Comparison of ENCODE assay signal across 1 cellular context in the genomic region with DNA sequence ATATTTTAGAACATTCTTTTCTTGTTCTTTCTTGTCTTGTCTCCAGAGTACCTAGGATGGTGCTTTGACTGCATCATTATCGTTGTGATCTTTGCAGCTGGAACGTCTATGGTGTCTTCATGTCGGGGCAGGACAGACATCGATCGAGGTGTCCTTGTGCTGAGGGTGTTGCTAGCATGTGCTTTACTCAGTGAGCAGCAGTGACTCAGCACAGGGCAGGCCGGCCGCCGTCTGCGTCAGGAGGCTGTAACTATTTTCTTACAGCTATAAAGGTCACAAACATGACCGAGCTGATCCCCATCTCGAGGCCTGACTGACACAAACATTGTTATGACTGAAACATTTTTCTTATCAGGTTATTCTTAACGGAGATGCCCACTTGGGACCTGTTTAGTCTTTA.
TF ChIP-seq lines count a peak whose summit lies in the region.

No MANE protein-coding gene starts in this region.

TF ChIP-seq in HepG2, 621 proteins besides CTCF, POLR2A, EP300 and RAD21 (continued from another document and continues in another):
- TF ChIP-seq ZNF503 (CRISPR knock-in tag; IDR thresholded peaks at IDR 0.05) (no peak), ZNF557 (CRISPR knock-in tag; IDR thresholded peaks at IDR 0.05) (no peak), NFKB2 (CRISPR knock-in tag; IDR thresholded peaks at IDR 0.05; ENCODE audit: borderline replicate concordance) (peak; percentile 30; the same call in 1 of the 2 replicates), ZBTB7A (CRISPR knock-in tag; IDR thresholded peaks at IDR 0.05) (peak; percentile 85; the same call in 1 of the 2 replicates), ZFP41 (CRISPR knock-in tag; IDR thresholded peaks at IDR 0.05; ENCODE audit: borderline replicate concordance) (no peak), ZSCAN31 (CRISPR knock-in tag; IDR thresholded peaks at IDR 0.05; ENCODE audit: low read depth) (no peak), THYN1 (CRISPR knock-in tag; IDR thresholded peaks at IDR 0.05; ENCODE audit: borderline replicate concordance, low read depth) (no peak), ZNF644 (CRISPR knock-in tag; IDR thresholded peaks at IDR 0.05; ENCODE audit: low read depth) (no peak), KLF13 (CRISPR knock-in tag; IDR thresholded peaks at IDR 0.05) (no peak), TP53 (CRISPR knock-in tag; conservative IDR thresholded peaks at IDR 0.05) (no peak), ADNP (CRISPR knock-in tag; IDR thresholded peaks at IDR 0.05) (no peak), HIVEP1 (CRISPR knock-in tag; IDR thresholded peaks at IDR 0.05) (0 out of 2 replicates have a peak, but pooled peaks have one; percentile 52), ZNF333 (CRISPR knock-in tag; IDR thresholded peaks at IDR 0.05; ENCODE audit: borderline replicate concordance) (no peak), NAIF1 (CRISPR knock-in tag; IDR thresholded peaks at IDR 0.05; ENCODE audit: borderline replicate concordance) (no peak), ZNF580 (CRISPR knock-in tag; IDR thresholded peaks at IDR 0.05; ENCODE audit: borderline replicate concordance, low read depth) (no peak), ZNF24 (IDR thresholded peaks at IDR 0.05) (0 out of 2 replicates have a peak, but pooled peaks have one; percentile 31), HNF4G (IDR thresholded peaks at IDR 0.05; ENCODE audit: borderline replicate concordance, low read depth, low read length) (no peak), HNF4G (CRISPR knock-in tag; IDR thresholded peaks at IDR 0.05; ENCODE audit: borderline replicate concordance, low read depth) (no peak), GFI1 (CRISPR knock-in tag; IDR thresholded peaks at IDR 0.05; ENCODE audit: borderline replicate concordance) (no peak), CHD4 (IDR thresholded peaks at IDR 0.05; ENCODE audit: borderline replicate concordance, low read length) (no peak), ZBTB33 (CRISPR knock-in tag; IDR thresholded peaks at IDR 0.05) (no peak), YEATS2 (CRISPR knock-in tag; IDR thresholded peaks at IDR 0.05; ENCODE audit: borderline replicate concordance) (no peak; the same call in 1 of the 2 replicates), MEF2D (CRISPR knock-in tag; IDR thresholded peaks at IDR 0.05) (peak; percentile 78; the same call in 1 of the 2 replicates), ZNF256 (CRISPR knock-in tag; conservative IDR thresholded peaks at IDR 0.05) (no peak), YEATS4 (CRISPR knock-in tag; IDR thresholded peaks at IDR 0.05; ENCODE audit: borderline replicate concordance) (no peak), ZNF619 (CRISPR knock-in tag; IDR thresholded peaks at IDR 0.05) (no peak), HMG20B (CRISPR knock-in tag; conservative IDR thresholded peaks at IDR 0.05) (no peak), ZNF772 (CRISPR knock-in tag; IDR thresholded peaks at IDR 0.05) (no peak), SMYD3 (CRISPR knock-in tag; IDR thresholded peaks at IDR 0.05) (no peak), ZNF367 (CRISPR knock-in tag; IDR thresholded peaks at IDR 0.05; ENCODE audit: borderline replicate concordance) (no peak), MAFF (IDR thresholded peaks at IDR 0.05; ENCODE audit: low read depth, low read length) (no peak)
- TF ChIP-seq, protein P1, sequence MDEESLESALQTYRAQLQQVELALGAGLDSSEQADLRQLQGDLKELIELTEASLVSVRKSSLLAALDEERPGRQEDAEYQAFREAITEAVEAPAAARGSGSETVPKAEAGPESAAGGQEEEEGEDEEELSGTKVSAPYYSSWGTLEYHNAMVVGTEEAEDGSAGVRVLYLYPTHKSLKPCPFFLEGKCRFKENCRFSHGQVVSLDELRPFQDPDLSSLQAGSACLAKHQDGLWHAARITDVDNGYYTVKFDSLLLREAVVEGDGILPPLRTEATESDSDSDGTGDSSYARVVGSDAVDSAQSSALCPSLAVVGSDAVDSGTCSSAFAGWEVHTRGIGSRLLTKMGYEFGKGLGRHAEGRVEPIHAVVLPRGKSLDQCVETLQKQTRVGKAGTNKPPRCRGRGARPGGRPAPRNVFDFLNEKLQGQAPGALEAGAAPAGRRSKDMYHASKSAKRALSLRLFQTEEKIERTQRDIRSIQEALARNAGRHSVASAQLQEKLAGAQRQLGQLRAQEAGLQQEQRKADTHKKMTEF (CRISPR knock-in tag; IDR thresholded peaks at IDR 0.05), result no peak
- TF ChIP-seq, protein P2, sequence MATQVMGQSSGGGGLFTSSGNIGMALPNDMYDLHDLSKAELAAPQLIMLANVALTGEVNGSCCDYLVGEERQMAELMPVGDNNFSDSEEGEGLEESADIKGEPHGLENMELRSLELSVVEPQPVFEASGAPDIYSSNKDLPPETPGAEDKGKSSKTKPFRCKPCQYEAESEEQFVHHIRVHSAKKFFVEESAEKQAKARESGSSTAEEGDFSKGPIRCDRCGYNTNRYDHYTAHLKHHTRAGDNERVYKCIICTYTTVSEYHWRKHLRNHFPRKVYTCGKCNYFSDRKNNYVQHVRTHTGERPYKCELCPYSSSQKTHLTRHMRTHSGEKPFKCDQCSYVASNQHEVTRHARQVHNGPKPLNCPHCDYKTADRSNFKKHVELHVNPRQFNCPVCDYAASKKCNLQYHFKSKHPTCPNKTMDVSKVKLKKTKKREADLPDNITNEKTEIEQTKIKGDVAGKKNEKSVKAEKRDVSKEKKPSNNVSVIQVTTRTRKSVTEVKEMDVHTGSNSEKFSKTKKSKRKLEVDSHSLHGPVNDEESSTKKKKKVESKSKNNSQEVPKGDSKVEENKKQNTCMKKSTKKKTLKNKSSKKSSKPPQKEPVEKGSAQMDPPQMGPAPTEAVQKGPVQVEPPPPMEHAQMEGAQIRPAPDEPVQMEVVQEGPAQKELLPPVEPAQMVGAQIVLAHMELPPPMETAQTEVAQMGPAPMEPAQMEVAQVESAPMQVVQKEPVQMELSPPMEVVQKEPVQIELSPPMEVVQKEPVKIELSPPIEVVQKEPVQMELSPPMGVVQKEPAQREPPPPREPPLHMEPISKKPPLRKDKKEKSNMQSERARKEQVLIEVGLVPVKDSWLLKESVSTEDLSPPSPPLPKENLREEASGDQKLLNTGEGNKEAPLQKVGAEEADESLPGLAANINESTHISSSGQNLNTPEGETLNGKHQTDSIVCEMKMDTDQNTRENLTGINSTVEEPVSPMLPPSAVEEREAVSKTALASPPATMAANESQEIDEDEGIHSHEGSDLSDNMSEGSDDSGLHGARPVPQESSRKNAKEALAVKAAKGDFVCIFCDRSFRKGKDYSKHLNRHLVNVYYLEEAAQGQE (IDR thresholded peaks at IDR 0.05; ENCODE audit: borderline replicate concordance in 1 of 2, low read depth in 1 of 2, low read length in 2 of 2), result no peak
- TF ChIP-seq, protein P3, sequence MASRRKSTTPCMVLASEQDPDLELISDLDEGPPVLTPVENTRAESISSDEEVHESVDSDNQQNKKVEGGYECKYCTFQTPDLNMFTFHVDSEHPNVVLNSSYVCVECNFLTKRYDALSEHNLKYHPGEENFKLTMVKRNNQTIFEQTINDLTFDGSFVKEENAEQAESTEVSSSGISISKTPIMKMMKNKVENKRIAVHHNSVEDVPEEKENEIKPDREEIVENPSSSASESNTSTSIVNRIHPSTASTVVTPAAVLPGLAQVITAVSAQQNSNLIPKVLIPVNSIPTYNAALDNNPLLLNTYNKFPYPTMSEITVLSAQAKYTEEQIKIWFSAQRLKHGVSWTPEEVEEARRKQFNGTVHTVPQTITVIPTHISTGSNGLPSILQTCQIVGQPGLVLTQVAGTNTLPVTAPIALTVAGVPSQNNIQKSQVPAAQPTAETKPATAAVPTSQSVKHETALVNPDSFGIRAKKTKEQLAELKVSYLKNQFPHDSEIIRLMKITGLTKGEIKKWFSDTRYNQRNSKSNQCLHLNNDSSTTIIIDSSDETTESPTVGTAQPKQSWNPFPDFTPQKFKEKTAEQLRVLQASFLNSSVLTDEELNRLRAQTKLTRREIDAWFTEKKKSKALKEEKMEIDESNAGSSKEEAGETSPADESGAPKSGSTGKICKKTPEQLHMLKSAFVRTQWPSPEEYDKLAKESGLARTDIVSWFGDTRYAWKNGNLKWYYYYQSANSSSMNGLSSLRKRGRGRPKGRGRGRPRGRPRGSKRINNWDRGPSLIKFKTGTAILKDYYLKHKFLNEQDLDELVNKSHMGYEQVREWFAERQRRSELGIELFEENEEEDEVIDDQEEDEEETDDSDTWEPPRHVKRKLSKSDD (CRISPR knock-in tag; IDR thresholded peaks at IDR 0.05; ENCODE audit: low read depth), result no peak
- TF ChIP-seq, protein P4, sequence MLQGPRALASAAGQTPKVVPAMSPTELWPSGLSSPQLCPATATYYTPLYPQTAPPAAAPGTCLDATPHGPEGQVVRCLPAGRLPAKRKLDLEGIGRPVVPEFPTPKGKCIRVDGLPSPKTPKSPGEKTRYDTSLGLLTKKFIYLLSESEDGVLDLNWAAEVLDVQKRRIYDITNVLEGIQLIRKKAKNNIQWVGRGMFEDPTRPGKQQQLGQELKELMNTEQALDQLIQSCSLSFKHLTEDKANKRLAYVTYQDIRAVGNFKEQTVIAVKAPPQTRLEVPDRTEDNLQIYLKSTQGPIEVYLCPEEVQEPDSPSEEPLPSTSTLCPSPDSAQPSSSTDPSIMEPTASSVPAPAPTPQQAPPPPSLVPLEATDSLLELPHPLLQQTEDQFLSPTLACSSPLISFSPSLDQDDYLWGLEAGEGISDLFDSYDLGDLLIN (CRISPR knock-in tag; IDR thresholded peaks at IDR 0.05; ENCODE audit: borderline replicate concordance), result no peak
- TF ChIP-seq, protein P5, sequence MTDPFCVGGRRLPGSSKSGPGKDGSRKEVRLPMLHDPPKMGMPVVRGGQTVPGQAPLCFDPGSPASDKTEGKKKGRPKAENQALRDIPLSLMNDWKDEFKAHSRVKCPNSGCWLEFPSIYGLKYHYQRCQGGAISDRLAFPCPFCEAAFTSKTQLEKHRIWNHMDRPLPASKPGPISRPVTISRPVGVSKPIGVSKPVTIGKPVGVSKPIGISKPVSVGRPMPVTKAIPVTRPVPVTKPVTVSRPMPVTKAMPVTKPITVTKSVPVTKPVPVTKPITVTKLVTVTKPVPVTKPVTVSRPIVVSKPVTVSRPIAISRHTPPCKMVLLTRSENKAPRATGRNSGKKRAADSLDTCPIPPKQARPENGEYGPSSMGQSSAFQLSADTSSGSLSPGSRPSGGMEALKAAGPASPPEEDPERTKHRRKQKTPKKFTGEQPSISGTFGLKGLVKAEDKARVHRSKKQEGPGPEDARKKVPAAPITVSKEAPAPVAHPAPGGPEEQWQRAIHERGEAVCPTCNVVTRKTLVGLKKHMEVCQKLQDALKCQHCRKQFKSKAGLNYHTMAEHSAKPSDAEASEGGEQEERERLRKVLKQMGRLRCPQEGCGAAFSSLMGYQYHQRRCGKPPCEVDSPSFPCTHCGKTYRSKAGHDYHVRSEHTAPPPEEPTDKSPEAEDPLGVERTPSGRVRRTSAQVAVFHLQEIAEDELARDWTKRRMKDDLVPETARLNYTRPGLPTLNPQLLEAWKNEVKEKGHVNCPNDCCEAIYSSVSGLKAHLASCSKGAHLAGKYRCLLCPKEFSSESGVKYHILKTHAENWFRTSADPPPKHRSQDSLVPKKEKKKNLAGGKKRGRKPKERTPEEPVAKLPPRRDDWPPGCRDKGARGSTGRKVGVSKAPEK (CRISPR knock-in tag; IDR thresholded peaks at IDR 0.05; ENCODE audit: borderline replicate concordance), result no peak
- TF ChIP-seq, protein P6, sequence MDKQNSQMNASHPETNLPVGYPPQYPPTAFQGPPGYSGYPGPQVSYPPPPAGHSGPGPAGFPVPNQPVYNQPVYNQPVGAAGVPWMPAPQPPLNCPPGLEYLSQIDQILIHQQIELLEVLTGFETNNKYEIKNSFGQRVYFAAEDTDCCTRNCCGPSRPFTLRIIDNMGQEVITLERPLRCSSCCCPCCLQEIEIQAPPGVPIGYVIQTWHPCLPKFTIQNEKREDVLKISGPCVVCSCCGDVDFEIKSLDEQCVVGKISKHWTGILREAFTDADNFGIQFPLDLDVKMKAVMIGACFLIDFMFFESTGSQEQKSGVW (CRISPR knock-in tag; IDR thresholded peaks at IDR 0.05; ENCODE audit: borderline replicate concordance), result no peak
- TF ChIP-seq, protein P7, sequence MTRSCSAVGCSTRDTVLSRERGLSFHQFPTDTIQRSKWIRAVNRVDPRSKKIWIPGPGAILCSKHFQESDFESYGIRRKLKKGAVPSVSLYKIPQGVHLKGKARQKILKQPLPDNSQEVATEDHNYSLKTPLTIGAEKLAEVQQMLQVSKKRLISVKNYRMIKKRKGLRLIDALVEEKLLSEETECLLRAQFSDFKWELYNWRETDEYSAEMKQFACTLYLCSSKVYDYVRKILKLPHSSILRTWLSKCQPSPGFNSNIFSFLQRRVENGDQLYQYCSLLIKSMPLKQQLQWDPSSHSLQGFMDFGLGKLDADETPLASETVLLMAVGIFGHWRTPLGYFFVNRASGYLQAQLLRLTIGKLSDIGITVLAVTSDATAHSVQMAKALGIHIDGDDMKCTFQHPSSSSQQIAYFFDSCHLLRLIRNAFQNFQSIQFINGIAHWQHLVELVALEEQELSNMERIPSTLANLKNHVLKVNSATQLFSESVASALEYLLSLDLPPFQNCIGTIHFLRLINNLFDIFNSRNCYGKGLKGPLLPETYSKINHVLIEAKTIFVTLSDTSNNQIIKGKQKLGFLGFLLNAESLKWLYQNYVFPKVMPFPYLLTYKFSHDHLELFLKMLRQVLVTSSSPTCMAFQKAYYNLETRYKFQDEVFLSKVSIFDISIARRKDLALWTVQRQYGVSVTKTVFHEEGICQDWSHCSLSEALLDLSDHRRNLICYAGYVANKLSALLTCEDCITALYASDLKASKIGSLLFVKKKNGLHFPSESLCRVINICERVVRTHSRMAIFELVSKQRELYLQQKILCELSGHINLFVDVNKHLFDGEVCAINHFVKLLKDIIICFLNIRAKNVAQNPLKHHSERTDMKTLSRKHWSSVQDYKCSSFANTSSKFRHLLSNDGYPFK (CRISPR knock-in tag; IDR thresholded peaks at IDR 0.05; ENCODE audit: borderline replicate concordance), result no peak
